In genomic region chr13:31846984-31847752, GRCh38 we compare ENCODE assay signal across 7 cellular contexts.
DNase-seq lines count a peak whose midpoint lies in the region; ATAC-seq and TF ChIP-seq lines count a peak whose summit lies in the region.

No MANE protein-coding gene starts in this region.

- WGBS in thyroid gland, 2 donors, result 7 to 9% methylated on average over 24 to 27 of the region's 30 CpGs

- H3K36me3 ChIP-seq in kidney epithelial cell (ENCODE audit: control insufficient read depth, insufficient read depth, low read length) (no peaks in the 10 kb centered on the region), thyroid gland (no peaks in the 10 kb centered on the region)

- DNase-seq in astrocyte of the cerebellum (ENCODE audit: low read depth) (no peak), kidney epithelial cell (ENCODE audit: low read depth) (no peak), thyroid gland (peak in 1 of 2 donors; percentile 1), KG1 (lab: John Stamatoyannopoulos, UW) (no peak)

- peak overlapping the region; percentile 52 for H3K4me3 ChIP-seq in astrocyte of the cerebellum (ENCODE audit: low read depth, low read length)
- peak overlapping the region; percentile 63 for H3K4me3 ChIP-seq in kidney epithelial cell (ENCODE audit: low read depth, low read length)
- peak overlapping the region in 2 of 3 donors; percentile 53 to 83 for H3K4me3 ChIP-seq in thyroid gland (replicated peaks in 1 of 3)

- H3K27me3 ChIP-seq in kidney epithelial cell (ENCODE audit: control insufficient read depth, insufficient read depth, low read length) (peaks cover 4% of the 10 kb centered on the region), thyroid gland (no peaks in the 10 kb centered on the region)

- TF ChIP-seq POLR2A in thyroid gland (IDR thresholded peaks at IDR 0.05), result no peak

- in situ Hi-C loops in astrocyte of the cerebellum (cut with HindIII; ENCODE audit: low sequenced_read_pairs), result no loop called here

- TF ChIP-seq CTCF in astrocyte of the cerebellum (IDR thresholded peaks at IDR 0.05; ENCODE audit: low read depth, low read length, missing control alignments), result no peak
- no peak for TF ChIP-seq CTCF in kidney epithelial cell (IDR thresholded peaks at IDR 0.05; ENCODE audit: insufficient read depth, low read length, poor library complexity, severe bottlenecking)
- no peak for TF ChIP-seq CTCF in thyroid gland (IDR thresholded peaks at IDR 0.05)

- ATAC-seq in GM18868 (IDR thresholded peaks at IDR 0.05; ENCODE audit: unreplicated experiment) (peak; percentile 7), HG03520 (IDR thresholded peaks at IDR 0.05; ENCODE audit: unreplicated experiment) (peak; percentile 8), HG03095 (IDR thresholded peaks at IDR 0.05; ENCODE audit: unreplicated experiment) (no peak)

- intact Hi-C loops in thyroid gland (cut with DNase I), result no loop called here

- H3K27ac ChIP-seq in thyroid gland, result peak overlapping the region in 2 of 3 donors; percentile 60 to 74

- H3K4me1 ChIP-seq in thyroid gland, result peaks cover 11 to 14% of the 10 kb centered on the region in 2 donors

- no peaks in the 10 kb centered on the region for H3K9me3 ChIP-seq in thyroid gland
